11 cellular contexts compared by ENCODE assay signal in the genomic region with DNA sequence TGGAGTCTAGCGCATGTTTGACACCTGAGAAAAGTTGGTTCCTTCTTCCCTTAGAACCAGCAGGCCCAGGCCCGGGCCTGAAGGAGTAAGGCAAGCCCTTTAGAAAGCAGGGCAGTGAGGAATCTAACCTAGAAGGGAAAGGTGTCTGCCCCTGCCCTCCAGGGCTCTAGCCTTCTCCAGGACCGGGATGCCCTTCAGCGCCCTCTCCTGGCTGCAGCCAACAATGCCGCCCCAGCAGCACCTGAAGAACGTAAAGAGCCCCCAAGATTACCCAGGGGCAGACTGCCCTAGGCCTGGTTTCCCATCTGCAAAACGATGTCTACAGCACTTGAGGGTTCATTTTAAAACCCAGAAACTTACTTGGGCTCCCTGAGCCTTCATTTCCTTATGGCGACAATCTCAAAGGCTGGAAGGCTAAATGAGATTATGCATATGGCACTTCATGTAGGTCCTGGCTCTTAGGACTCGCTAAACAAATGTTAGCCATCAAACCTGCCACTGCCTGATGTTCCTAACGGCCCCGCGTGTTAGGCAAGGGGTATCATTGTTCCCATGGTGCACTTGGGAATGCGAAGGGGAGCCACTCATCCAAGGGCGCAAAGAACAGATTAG.
DNase-seq lines count a peak whose midpoint lies in the region; ATAC-seq and TF ChIP-seq lines count a peak whose summit lies in the region.
"Had no signal": no experiment of that assay in that cellular context is flagged by ENCODE, and none has a peak within 500 bp of the region (broad histone marks: within the 10 kb centered on the region; RNA-seq: fewer than 3 reads in every experiment).

No MANE protein-coding gene starts in this region.

- TF ChIP-seq CTCF in kidney epithelial cell (IDR thresholded peaks at IDR 0.05; ENCODE audit: insufficient read depth, low read length, poor library complexity, severe bottlenecking) = peak; percentile 15

- no peak for ATAC-seq in HG03521 (IDR thresholded peaks at IDR 0.05; ENCODE audit: unreplicated experiment)
- ATAC-seq: effector memory CD8-positive, alpha-beta T cell had no signal

- H3K36me3 ChIP-seq in H7 (replicated peaks; ENCODE audit: control insufficient read depth, insufficient read depth, low read length) (no peaks in the 10 kb centered on the region), kidney epithelial cell (ENCODE audit: control insufficient read depth, insufficient read depth, low read length) (no peaks in the 10 kb centered on the region)

- DNase-seq in SHP77 (lab: John Stamatoyannopoulos, UW) (peak; percentile 9), SHP77 treated with DMSO at 0.1 percent for 48 hours (lab: John Stamatoyannopoulos, UW) (no peak), H7 (peak; percentile 93), SK-MEL-5 (ENCODE audit: low read depth, low spot score) (peak; percentile 39), kidney epithelial cell (ENCODE audit: low read depth) (no peak), COLO829 (ENCODE audit: low spot score) (no peak), AG20443 (ENCODE audit: low spot score) (no peak)
- DNase-seq: AML-193; effector memory CD8-positive, alpha-beta T cell had no signal

- in situ Hi-C loops in SK-MEL-5 (cut with HindIII; ENCODE audit: low pct_unique_long_range_greater_than_20kb, low sequenced_read_pairs) = no loop called here

- H3K4me3 ChIP-seq in H7 (ENCODE audit: insufficient read depth, low read depth, low read length) = no peak overlapping the region
- H3K4me3 ChIP-seq in kidney epithelial cell (ENCODE audit: low read depth, low read length) = no peak overlapping the region
- H3K4me3 ChIP-seq: SK-N-MC had no signal

- H3K27me3 ChIP-seq in H7 (ENCODE audit: control insufficient read depth, insufficient read depth, low read length) (no peaks in the 10 kb centered on the region), kidney epithelial cell (ENCODE audit: control insufficient read depth, insufficient read depth, low read length) (no peaks in the 10 kb centered on the region)

Comparison
In these comparisons a context has a peak if more than half of its experiments do, and no peak if none do; other contexts are left out.
1. DNase-seq: peak in SHP77 (2 of 2), H7 (single experiment) and SK-MEL-5 (single experiment); none in SHP77 treated with DMSO at 0.1 percent for 48 hours (single experiment), kidney epithelial cell (single experiment), COLO829 (single experiment) and AG20443 (single experiment).